19 cellular contexts compared by ENCODE assay signal in the genomic region with DNA sequence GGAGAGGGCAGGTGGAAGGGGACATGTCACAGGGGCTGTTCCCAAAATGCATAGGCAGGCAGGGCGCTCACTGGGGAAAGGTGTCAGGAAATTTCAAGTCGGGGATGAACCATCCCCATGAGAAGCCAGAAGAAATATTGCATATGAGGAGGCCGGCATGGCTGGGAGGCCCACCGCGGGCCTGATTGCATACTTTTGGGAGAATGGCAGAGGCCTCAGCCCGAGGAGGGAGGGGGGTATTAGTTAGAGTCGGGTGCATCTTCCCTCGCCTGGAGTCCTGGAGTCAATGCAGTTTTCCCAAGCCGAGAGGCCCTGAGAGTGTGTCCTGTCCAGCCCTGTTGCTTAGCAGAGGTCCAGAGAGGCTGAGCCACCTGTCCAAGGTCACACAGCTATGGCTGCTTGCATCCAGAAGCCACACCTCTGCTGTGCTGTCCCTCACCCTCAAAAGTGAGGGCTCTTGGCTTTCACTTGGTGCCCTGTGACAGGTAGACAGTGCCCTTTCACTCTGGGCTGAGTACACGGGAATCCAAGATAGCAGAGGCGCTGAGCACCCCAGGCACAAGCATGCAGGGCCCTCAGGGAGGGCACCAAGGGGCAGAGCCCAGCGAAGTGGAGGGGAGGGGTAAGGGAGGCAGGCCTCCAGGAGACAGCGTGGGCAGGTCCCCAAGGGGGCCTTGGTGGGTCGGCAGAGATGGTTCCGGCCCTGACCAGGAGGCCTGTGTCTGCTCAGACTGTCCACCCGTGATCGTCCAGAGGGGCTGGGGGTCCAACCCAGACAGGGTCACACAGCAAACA. TPM values are rescaled to one million over a fixed set of nuclear protein-coding genes. Genes with fewer than 3 reads are reported as not detected.
DNase-seq lines count a peak whose midpoint lies in the region; ATAC-seq and TF ChIP-seq lines count a peak whose summit lies in the region.
"Had no signal": no experiment of that assay in that cellular context is flagged by ENCODE, and none has a peak within 500 bp of the region (broad histone marks: within the 10 kb centered on the region; RNA-seq: fewer than 3 reads in every experiment).

No MANE protein-coding gene starts in this region.

- no peaks in the 10 kb centered on the region for H3K9me3 Mint-ChIP-seq in natural killer cell treated with Interleukin-12 subunit alpha and Interleukin-12 subunit beta and Interleukin-15 and Interleukin-18, amount 100 ng/mL, for 72 hours
- H3K9me3 Mint-ChIP-seq in natural killer cell = no peaks in the 10 kb centered on the region

- WGBS in ovary, 3 donors = 77 to 82% (median 79%) methylated on average over 17 of the region's 17 CpGs
- WGBS in aorta, 2 donors = 90 to 92% methylated on average over 17 of the region's 17 CpGs
- 92% methylated on average over 14 of the region's 17 CpGs for WGBS in esophagus muscularis mucosa

- H3K36me3 ChIP-seq in ovary (no peaks in the 10 kb centered on the region), aorta (ENCODE audit: control insufficient read depth in 1 of 2, insufficient read depth in 2 of 2, low read length in 1 of 2) (no peaks in the 10 kb centered on the region), esophagus muscularis mucosa (peaks cover 0 to 47% (median 7%) of the 10 kb centered on the region in 4 donors)
- H3K36me3 ChIP-seq: HAP-1 had no signal

- ATAC-seq in natural killer cell treated with Interleukin-12 subunit alpha and Interleukin-12 subunit beta and Interleukin-15 and Interleukin-18, amount 100 ng/mL, for 72 hours = peak in 1 of 2 donors; percentile 37
- ATAC-seq in natural killer cell (no peak), aorta (ENCODE audit: low FRiP score) (no peak)
- ATAC-seq: GM12878 had no signal

- H3K27ac Mint-ChIP-seq in natural killer cell treated with Interleukin-12 subunit alpha and Interleukin-12 subunit beta and Interleukin-15 and Interleukin-18, amount 100 ng/mL, for 72 hours = no peak overlapping the region
- H3K27ac Mint-ChIP-seq in natural killer cell = no peak overlapping the region

- TF ChIP-seq EP300 in ovary (IDR thresholded peaks at IDR 0.05) = no peak
- no peak for TF ChIP-seq EP300 in esophagus muscularis mucosa (IDR thresholded peaks at IDR 0.05)

- H3K4me3 ChIP-seq in ovary (no peak overlapping the region), aorta (ENCODE audit: low read length in 2 of 2) (no peak overlapping the region), esophagus muscularis mucosa (no peak overlapping the region)
- H3K4me3 ChIP-seq: GM12878, HAP-1, Peyer's patch had no signal

- no peak overlapping the region for H3K4me3 Mint-ChIP-seq in natural killer cell treated with Interleukin-12 subunit alpha and Interleukin-12 subunit beta and Interleukin-15 and Interleukin-18, amount 100 ng/mL, for 72 hours
- no peak overlapping the region for H3K4me3 Mint-ChIP-seq in natural killer cell
- H3K4me3 Mint-ChIP-seq: CD14-positive monocyte had no signal

- no peaks in the 10 kb centered on the region for H3K27me3 ChIP-seq in ovary
- H3K27me3 ChIP-seq in aorta (ENCODE audit: control insufficient read depth in 1 of 2, insufficient read depth in 2 of 2, low read length in 1 of 2) = no peaks in the 10 kb centered on the region
- H3K27me3 ChIP-seq in esophagus muscularis mucosa = no peaks in the 10 kb centered on the region
- H3K27me3 ChIP-seq: Peyer's patch had no signal

- peak; percentile 54 for DNase-seq in natural killer cell treated with Interleukin-12 subunit alpha and Interleukin-12 subunit beta and Interleukin-15 and Interleukin-18, amount 100 ng/mL, for 72 hours (ENCODE audit: low spot score)
- no peak for DNase-seq in natural killer cell
- no peak for DNase-seq in epithelial cell of prostate (ENCODE audit: low read depth, low spot score)
- DNase-seq in ovary = peak in 4 of 5 donors; percentile 15 to 29 (median 19)
- DNase-seq in aorta = peak; percentile 31 to 63
- DNase-seq in HCEC 1CT = no peak
- DNase-seq in stimulated activated CD4-positive, alpha-beta T cell treated with anti-CD3 and anti-CD28 coated beads, Interleukin-15, amount 100 ng/mL, for 24 hours = no peak
- DNase-seq in esophagus muscularis mucosa (ENCODE audit: extremely low spot score) = no peak
- DNase-seq: COR-L47, KG1, NCI-H1092, NCI-H1694, NCI-H2107, NCI-H345, SIG-M5 had no signal

- no peaks in the 10 kb centered on the region for H3K4me1 Mint-ChIP-seq in natural killer cell treated with Interleukin-12 subunit alpha and Interleukin-12 subunit beta and Interleukin-15 and Interleukin-18, amount 100 ng/mL, for 72 hours (ENCODE audit: low read depth in 2 of 2)
- no peaks in the 10 kb centered on the region for H3K4me1 Mint-ChIP-seq in natural killer cell
- H3K4me1 Mint-ChIP-seq: CD14-positive monocyte had no signal

- no peak for TF ChIP-seq CTCF in natural killer cell (IDR thresholded peaks at IDR 0.05)
- TF ChIP-seq CTCF in ovary (IDR thresholded peaks at IDR 0.05) = no peak
- no peak for TF ChIP-seq CTCF in esophagus muscularis mucosa (IDR thresholded peaks at IDR 0.05)

- H3K27ac ChIP-seq in epithelial cell of prostate (peak overlapping the region; percentile 46), ovary (no peak overlapping the region), aorta (ENCODE audit: low read depth in 1 of 2, low read length in 2 of 2) (no peak overlapping the region), esophagus muscularis mucosa (replicated peaks in 1 of 4) (no peak overlapping the region)
- H3K27ac ChIP-seq: Peyer's patch had no signal

- H3K4me1 ChIP-seq in ovary (ENCODE audit: insufficient read depth) (peaks cover 14% of the 10 kb centered on the region), aorta (ENCODE audit: control insufficient read depth in 1 of 2, insufficient read depth in 2 of 2, low read length in 2 of 2) (peaks cover 0 to 4% of the 10 kb centered on the region in 2 donors), esophagus muscularis mucosa (peaks cover 9 to 23% (median 15%) of the 10 kb centered on the region in 4 donors)
- H3K4me1 ChIP-seq: HAP-1, Peyer's patch had no signal

- no peak for TF ChIP-seq POLR2A in ovary (IDR thresholded peaks at IDR 0.05)
- no peak for TF ChIP-seq POLR2A in esophagus muscularis mucosa (IDR thresholded peaks at IDR 0.05; ENCODE audit: low read depth)

- H3K36me3 Mint-ChIP-seq in natural killer cell treated with Interleukin-12 subunit alpha and Interleukin-12 subunit beta and Interleukin-15 and Interleukin-18, amount 100 ng/mL, for 72 hours = no peaks in the 10 kb centered on the region
- no peaks in the 10 kb centered on the region for H3K36me3 Mint-ChIP-seq in natural killer cell

- intact Hi-C loops in natural killer cell (cut with micrococcal nuclease) (no loop called here), ovary (cut with DNase I) (no loop called here), aorta (cut with DNase I) (no loop called here), esophagus muscularis mucosa (cut with DNase I) (no loop called here)

- no peaks in the 10 kb centered on the region for H3K27me3 Mint-ChIP-seq in natural killer cell treated with Interleukin-12 subunit alpha and Interleukin-12 subunit beta and Interleukin-15 and Interleukin-18, amount 100 ng/mL, for 72 hours
- H3K27me3 Mint-ChIP-seq in natural killer cell (ENCODE audit: low read depth in 2 of 2) = no peaks in the 10 kb centered on the region

- H3K9me3 ChIP-seq in ovary (no peaks in the 10 kb centered on the region), aorta (ENCODE audit: control insufficient read depth, low read length) (no peaks in the 10 kb centered on the region), esophagus muscularis mucosa (no peaks in the 10 kb centered on the region)
- H3K9me3 ChIP-seq: HAP-1, Peyer's patch had no signal

RNA-seq across cellular contexts. Expression of a gene that starts 48.5 kb away (rescaled TPM):
- total RNA-seq in natural killer cell treated with Interleukin-12 subunit alpha and Interleukin-12 subunit beta and Interleukin-15 and Interleukin-18, amount 100 ng/mL, for 72 hours = not detected
- total RNA-seq in natural killer cell = not detected
- total RNA-seq in ovary = 10 to 100 TPM in 2 of 7 donors, 1 to 10 TPM in 5; 1.1 to 19.4 (median 5.4) TPM
- polyA plus RNA-seq in ovary = 10 to 100 TPM in 1 of 2 donors, 1 to 10 TPM in 1; 1.6 to 11.2 TPM
- 1 to 10 TPM; 3.1 to 8.6 TPM for total RNA-seq in aorta
- under 1 TPM; 0.50 to 0.61 TPM for polyA plus RNA-seq in aorta
- total RNA-seq in esophagus muscularis mucosa = under 1 TPM; 0.45 to 0.92 (median 0.66) TPM
- total RNA-seq: GM12878 had no signal
- polyA plus RNA-seq: CD14-positive monocyte, GM12878 had no signal

Comparison
In these comparisons a context has a peak if more than half of its experiments do, and no peak if none do; other contexts are left out.
1. DNase-seq: peak in natural killer cell treated with Interleukin-12 subunit alpha and Interleukin-12 subunit beta and Interleukin-15 and Interleukin-18, amount 100 ng/mL, for 72 hours (single experiment), ovary (4 of 5) and aorta (2 of 2); none in natural killer cell (single experiment), epithelial cell of prostate (single experiment), HCEC 1CT (single experiment), stimulated activated CD4-positive, alpha-beta T cell treated with anti-CD3 and anti-CD28 coated beads, Interleukin-15, amount 100 ng/mL, for 24 hours (single experiment) and esophagus muscularis mucosa (single experiment).